1 cellular context compared by ENCODE assay signal in the genomic region with DNA sequence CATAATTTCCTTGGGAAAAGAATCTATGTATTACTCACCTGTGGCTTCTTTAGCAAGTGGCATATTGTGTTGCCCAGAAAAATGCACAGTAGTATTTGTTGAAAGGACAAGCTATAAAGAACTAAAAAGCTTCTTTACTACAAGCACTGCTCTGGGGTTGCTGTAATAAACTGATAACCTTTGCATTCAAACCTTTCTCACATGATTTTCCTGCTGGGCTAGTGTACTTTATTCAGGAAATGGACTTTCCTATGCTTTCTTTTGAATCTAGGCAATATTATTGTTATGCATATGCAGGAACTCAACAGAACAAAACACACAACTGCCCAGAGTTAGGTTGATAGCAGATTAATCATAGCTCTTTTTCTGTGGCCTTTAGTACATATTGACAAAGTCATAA.
TF ChIP-seq lines count a peak whose summit lies in the region.

No MANE protein-coding gene starts in this region.

TF ChIP-seq in GM23338, 12 proteins besides CTCF, POLR2A, EP300 and RAD21 (continued from another document):
- TF ChIP-seq, protein P1, sequence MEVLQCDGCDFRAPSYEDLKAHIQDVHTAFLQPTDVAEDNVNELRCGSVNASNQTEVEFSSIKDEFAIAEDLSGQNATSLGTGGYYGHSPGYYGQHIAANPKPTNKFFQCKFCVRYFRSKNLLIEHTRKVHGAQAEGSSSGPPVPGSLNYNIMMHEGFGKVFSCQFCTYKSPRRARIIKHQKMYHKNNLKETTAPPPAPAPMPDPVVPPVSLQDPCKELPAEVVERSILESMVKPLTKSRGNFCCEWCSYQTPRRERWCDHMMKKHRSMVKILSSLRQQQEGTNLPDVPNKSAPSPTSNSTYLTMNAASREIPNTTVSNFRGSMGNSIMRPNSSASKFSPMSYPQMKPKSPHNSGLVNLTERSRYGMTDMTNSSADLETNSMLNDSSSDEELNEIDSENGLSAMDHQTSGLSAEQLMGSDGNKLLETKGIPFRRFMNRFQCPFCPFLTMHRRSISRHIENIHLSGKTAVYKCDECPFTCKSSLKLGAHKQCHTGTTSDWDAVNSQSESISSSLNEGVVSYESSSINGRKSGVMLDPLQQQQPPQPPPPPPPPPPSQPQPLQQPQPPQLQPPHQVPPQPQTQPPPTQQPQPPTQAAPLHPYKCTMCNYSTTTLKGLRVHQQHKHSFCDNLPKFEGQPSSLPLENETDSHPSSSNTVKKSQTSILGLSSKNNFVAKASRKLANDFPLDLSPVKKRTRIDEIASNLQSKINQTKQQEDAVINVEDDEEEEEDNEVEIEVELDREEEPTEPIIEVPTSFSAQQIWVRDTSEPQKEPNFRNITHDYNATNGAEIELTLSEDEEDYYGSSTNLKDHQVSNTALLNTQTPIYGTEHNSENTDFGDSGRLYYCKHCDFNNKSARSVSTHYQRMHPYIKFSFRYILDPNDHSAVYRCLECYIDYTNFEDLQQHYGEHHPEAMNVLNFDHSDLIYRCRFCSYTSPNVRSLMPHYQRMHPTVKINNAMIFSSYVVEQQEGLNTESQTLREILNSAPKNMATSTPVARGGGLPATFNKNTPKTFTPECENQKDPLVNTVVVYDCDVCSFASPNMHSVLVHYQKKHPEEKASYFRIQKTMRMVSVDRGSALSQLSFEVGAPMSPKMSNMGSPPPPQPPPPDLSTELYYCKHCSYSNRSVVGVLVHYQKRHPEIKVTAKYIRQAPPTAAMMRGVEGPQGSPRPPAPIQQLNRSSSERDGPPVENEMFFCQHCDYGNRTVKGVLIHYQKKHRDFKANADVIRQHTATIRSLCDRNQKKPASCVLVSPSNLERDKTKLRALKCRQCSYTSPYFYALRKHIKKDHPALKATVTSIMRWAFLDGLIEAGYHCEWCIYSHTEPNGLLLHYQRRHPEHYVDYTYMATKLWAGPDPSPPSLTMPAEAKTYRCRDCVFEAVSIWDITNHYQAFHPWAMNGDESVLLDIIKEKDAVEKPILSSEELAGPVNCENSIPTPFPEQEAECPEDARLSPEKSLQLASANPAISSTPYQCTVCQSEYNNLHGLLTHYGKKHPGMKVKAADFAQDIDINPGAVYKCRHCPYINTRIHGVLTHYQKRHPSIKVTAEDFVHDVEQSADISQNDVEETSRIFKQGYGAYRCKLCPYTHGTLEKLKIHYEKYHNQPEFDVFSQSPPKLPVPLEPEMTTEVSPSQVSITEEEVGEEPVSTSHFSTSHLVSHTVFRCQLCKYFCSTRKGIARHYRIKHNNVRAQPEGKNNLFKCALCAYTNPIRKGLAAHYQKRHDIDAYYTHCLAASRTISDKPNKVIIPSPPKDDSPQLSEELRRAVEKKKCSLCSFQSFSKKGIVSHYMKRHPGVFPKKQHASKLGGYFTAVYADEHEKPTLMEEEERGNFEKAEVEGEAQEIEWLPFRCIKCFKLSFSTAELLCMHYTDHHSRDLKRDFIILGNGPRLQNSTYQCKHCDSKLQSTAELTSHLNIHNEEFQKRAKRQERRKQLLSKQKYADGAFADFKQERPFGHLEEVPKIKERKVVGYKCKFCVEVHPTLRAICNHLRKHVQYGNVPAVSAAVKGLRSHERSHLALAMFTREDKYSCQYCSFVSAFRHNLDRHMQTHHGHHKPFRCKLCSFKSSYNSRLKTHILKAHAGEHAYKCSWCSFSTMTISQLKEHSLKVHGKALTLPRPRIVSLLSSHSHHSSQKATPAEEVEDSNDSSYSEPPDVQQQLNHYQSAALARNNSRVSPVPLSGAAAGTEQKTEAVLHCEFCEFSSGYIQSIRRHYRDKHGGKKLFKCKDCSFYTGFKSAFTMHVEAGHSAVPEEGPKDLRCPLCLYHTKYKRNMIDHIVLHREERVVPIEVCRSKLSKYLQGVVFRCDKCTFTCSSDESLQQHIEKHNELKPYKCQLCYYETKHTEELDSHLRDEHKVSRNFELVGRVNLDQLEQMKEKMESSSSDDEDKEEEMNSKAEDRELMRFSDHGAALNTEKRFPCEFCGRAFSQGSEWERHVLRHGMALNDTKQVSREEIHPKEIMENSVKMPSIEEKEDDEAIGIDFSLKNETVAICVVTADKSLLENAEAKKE (CRISPR knock-in tag; IDR thresholded peaks at IDR 0.05): no peak
